ENCODE assay signal across 6 cellular contexts in the genomic region with DNA sequence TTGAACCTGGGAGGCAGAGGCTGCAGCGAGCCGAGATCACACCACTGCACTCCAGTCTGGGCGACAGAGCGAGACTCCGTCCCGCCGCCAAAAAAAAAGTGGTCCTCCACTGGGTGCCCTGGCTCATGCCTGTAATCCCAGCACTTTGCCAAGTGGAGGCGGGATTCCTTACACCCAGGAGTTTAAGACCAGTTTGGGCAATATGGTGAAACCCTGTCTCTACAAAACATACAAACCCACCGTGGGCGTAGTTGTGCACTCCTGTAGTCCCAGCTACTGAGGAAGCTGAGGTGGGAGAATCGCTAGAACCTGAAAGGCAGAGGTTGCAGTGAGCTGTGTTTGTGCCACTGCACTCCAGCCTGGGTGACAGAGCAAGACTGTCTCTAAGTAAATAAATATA. TPM values are rescaled to one million over a fixed set of nuclear protein-coding genes. Genes with fewer than 3 reads are reported as not detected.
"Had no signal": no experiment of that assay in that cellular context is flagged by ENCODE, and none has a peak within 500 bp of the region (broad histone marks: within the 10 kb centered on the region; RNA-seq: fewer than 3 reads in every experiment).

No MANE protein-coding gene starts in this region.

RNA-seq across cellular contexts. Expression of gene ITGB1BP2, which starts 20.2 kb away (rescaled TPM):
- polyA plus RNA-seq: GM23248 had no signal

RNA-seq across cellular contexts. Expression of gene GJB1, which starts 58.3 kb away (rescaled TPM):
- total RNA-seq: GM23248, H1, H4, H9, HFFc6 had no signal
- polyA plus RNA-seq: GM23248, GM23338 had no signal
